In genomic region chr2:176068037-176068832, GRCh38 we compare ENCODE assay signal across 2 cellular contexts.
TF ChIP-seq lines count a peak whose summit lies in the region.

No MANE protein-coding gene starts in this region.

TF ChIP-seq in GM23338, 12 proteins besides CTCF, POLR2A, EP300 and RAD21:
- TF ChIP-seq POLR2AphosphoS5 (IDR thresholded peaks at IDR 0.05; ENCODE audit: low read depth) (no peak), JUNB (IDR thresholded peaks at IDR 0.05; ENCODE audit: unreplicated experiment) (no peak), REST (IDR thresholded peaks at IDR 0.05; ENCODE audit: unreplicated experiment) (no peak), EZH2phosphoT487 (IDR thresholded peaks at IDR 0.05; ENCODE audit: unreplicated experiment) (peak; percentile 27), ETS1 (IDR thresholded peaks at IDR 0.05) (no peak), EZH2 (IDR thresholded peaks at IDR 0.05; ENCODE audit: low read depth, unreplicated experiment) (peak; percentile 88), ZNF114 (CRISPR knock-in tag; IDR thresholded peaks at IDR 0.05) (no peak), ZNF331 (CRISPR knock-in tag; IDR thresholded peaks at IDR 0.05; ENCODE audit: low read depth) (no peak), ZNF462 (CRISPR knock-in tag; IDR thresholded peaks at IDR 0.05) (no peak), NANOG (IDR thresholded peaks at IDR 0.05; ENCODE audit: borderline replicate concordance) (no peak), CREB1 (CRISPR knock-in tag; IDR thresholded peaks at IDR 0.05; ENCODE audit: low read depth) (no peak), STAT1 (IDR thresholded peaks at IDR 0.05; ENCODE audit: unreplicated experiment) (no peak)

TF ChIP-seq in H1, 55 proteins besides CTCF, POLR2A, EP300 and RAD21:
- TF ChIP-seq ATF2 (IDR thresholded peaks at IDR 0.05; ENCODE audit: low read length), result no peak
- TF ChIP-seq CEBPB (IDR thresholded peaks at IDR 0.05; ENCODE audit: low read depth, low read length), result no peak
- TF ChIP-seq GABPA (IDR thresholded peaks at IDR 0.05; ENCODE audit: borderline replicate concordance, insufficient read depth, low read length), result no peak
- no peak for TF ChIP-seq SIN3A (conservative IDR thresholded peaks at IDR 0.05 in 1 of 2, IDR thresholded peaks at IDR 0.05 in 1 of 2; ENCODE audit: low read depth in 1 of 2, low read length in 2 of 2)
- no peak for TF ChIP-seq RFX5 (IDR thresholded peaks at IDR 0.05; ENCODE audit: borderline replicate concordance, low read depth, low read length)
- TF ChIP-seq RNF2 (IDR thresholded peaks at IDR 0.05; ENCODE audit: borderline replicate concordance, low read depth, low read length, missing control alignments, poor library complexity, severe bottlenecking), result peak; percentile 88
- no peak for TF ChIP-seq TEAD4 (IDR thresholded peaks at IDR 0.05; ENCODE audit: low read depth, low read length)
- no peak for TF ChIP-seq NANOG (IDR thresholded peaks at IDR 0.05; ENCODE audit: insufficient read depth, low read depth, low read length, poor library complexity, severe bottlenecking)
- TF ChIP-seq CBX8 (IDR thresholded peaks at IDR 0.05; ENCODE audit: borderline replicate concordance, low read depth, low read length), result peak; percentile 61; the same call in 1 of the 2 replicates
- peak; percentile 94 for TF ChIP-seq SUZ12 (IDR thresholded peaks at IDR 0.05; ENCODE audit: low read length)
- TF ChIP-seq EZH2 (IDR thresholded peaks at IDR 0.05; ENCODE audit: low read depth, low read length, severe bottlenecking), result peak; percentile 94
- TF ChIP-seq CHD2 (IDR thresholded peaks at IDR 0.05; ENCODE audit: low read length), result no peak
- TF ChIP-seq KDM4A (IDR thresholded peaks at IDR 0.05; ENCODE audit: low read depth, low read length, severe bottlenecking), result no peak
- TF ChIP-seq ASH2L (IDR thresholded peaks at IDR 0.05; ENCODE audit: low read length), result peak; percentile 48
- TF ChIP-seq SRF (IDR thresholded peaks at IDR 0.05; ENCODE audit: low read depth, low read length), result no peak
- no peak for TF ChIP-seq TBP (IDR thresholded peaks at IDR 0.05; ENCODE audit: low read depth, low read length)
- no peak for TF ChIP-seq JUND (IDR thresholded peaks at IDR 0.05; ENCODE audit: low read length)
TF ChIP-seq in H1: peak in this region for 5.
